Comparison of ENCODE assay signal across 20 cellular contexts in the genomic region with DNA sequence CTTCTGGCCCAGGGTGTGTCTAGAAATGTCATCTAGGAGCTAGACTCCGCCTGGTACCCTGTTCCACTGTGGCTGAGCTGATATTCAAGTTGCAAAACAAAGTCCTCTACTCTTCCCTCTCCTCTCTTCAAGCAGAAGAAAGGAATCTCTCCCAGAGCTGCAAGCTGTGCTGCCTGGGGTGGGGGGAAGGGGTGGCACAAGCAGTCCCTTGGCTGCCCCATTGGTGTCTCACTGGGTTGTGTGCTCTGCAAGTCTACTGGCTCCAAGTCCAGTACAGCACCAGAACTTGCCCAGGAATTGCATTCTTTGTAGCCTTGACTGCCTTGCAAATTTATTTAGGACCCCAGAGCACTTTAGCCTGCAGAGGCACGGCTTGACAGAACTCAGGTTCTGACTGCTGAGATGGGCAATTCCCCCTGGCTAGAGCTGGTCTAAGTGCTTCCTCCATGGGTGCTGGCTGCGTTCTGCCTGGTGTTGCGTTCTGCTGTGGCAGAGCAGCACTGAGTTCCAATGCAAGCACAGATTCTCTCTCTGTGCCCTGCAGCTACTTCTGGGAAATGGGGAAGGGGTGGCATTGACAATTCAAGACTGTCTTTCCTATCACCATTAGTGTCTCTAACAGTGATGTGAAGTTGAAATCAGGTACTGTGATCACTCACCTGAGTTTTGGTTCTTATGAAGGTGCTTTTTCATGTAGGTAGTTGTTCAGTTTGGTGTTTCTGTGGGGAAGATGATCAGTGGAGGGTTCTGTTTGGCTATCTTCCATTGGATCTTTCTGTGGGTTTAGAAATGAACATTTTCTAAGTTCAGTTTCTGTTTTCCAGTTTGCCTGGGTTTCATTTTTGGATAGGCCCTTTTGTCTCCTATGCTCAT. TPM values are rescaled to one million over a fixed set of nuclear protein-coding genes. Genes with fewer than 3 reads are reported as not detected.
DNase-seq lines count a peak whose midpoint lies in the region; ATAC-seq and TF ChIP-seq lines count a peak whose summit lies in the region.
"Had no signal": no experiment of that assay in that cellular context is flagged by ENCODE, and none has a peak within 500 bp of the region (broad histone marks: within the 10 kb centered on the region; RNA-seq: fewer than 3 reads in every experiment).

No MANE protein-coding gene starts in this region.

- H3K4me1 ChIP-seq in hepatocyte (ENCODE audit: insufficient read depth): no peaks in the 10 kb centered on the region

- POLR2A ChIA-PET in activated CD4-positive, alpha-beta T cell treated with anti-CD3 and anti-CD28 coated beads for 36 hours (lab: Charles Lee): no interaction called here
- POLR2A ChIA-PET in activated naive CD8-positive, alpha-beta T cell treated with anti-CD3 and anti-CD28 coated beads, Interleukin-2, amount 10 ng/mL, durations not matched to agents 7 days and 5 days (lab: Charles Lee): interaction anchor here (0.8 kb wide), 1 partner anchor 11 kb away, joined by 3 read pairs; no protein-coding TSS in a partner anchor

- H3K9me3 Mint-ChIP-seq in activated CD4-positive, alpha-beta T cell treated with anti-CD3 and anti-CD28 coated beads for 36 hours (ENCODE audit: low read depth): no peaks in the 10 kb centered on the region
- no peaks in the 10 kb centered on the region for H3K9me3 Mint-ChIP-seq in activated naive CD8-positive, alpha-beta T cell treated with anti-CD3 and anti-CD28 coated beads, Interleukin-2, amount 10 ng/mL, durations not matched to agents 7 days and 5 days
- no peaks in the 10 kb centered on the region for H3K9me3 Mint-ChIP-seq in stimulated activated effector memory CD8-positive, alpha-beta T cell treated with anti-CD3 and anti-CD28 coated beads, Interleukin-12 subunit alpha, Interleukin-12 subunit beta, amount 100 ng/mL, for 72 hours

- peaks cover 3% of the 10 kb centered on the region for H4K20me1 ChIP-seq in hepatocyte (ENCODE audit: insufficient read depth, poor library complexity, severe bottlenecking)

- no peak overlapping the region for H3K4me2 ChIP-seq in hepatocyte

- peaks cover 45% of the 10 kb centered on the region for H3K36me3 Mint-ChIP-seq in activated CD4-positive, alpha-beta T cell treated with anti-CD3 and anti-CD28 coated beads for 36 hours (ENCODE audit: low read depth)
- H3K36me3 Mint-ChIP-seq in activated naive CD8-positive, alpha-beta T cell treated with anti-CD3 and anti-CD28 coated beads, Interleukin-2, amount 10 ng/mL, durations not matched to agents 7 days and 5 days: peaks cover 45% of the 10 kb centered on the region
- peaks cover 47% of the 10 kb centered on the region for H3K36me3 Mint-ChIP-seq in stimulated activated effector memory CD8-positive, alpha-beta T cell treated with anti-CD3 and anti-CD28 coated beads, Interleukin-12 subunit alpha, Interleukin-12 subunit beta, amount 100 ng/mL, for 72 hours

- H3K79me2 ChIP-seq in hepatocyte: peaks cover 24% of the 10 kb centered on the region

- H3K4me1 Mint-ChIP-seq in activated CD4-positive, alpha-beta T cell treated with anti-CD3 and anti-CD28 coated beads for 36 hours: peaks cover 58% of the 10 kb centered on the region
- peaks cover 38% of the 10 kb centered on the region for H3K4me1 Mint-ChIP-seq in activated naive CD8-positive, alpha-beta T cell treated with anti-CD3 and anti-CD28 coated beads, Interleukin-2, amount 10 ng/mL, durations not matched to agents 7 days and 5 days
- H3K4me1 Mint-ChIP-seq in stimulated activated effector memory CD8-positive, alpha-beta T cell treated with anti-CD3 and anti-CD28 coated beads, Interleukin-12 subunit alpha, Interleukin-12 subunit beta, amount 100 ng/mL, for 72 hours: peaks cover 65% of the 10 kb centered on the region

- DNase-seq in activated CD4-positive, alpha-beta T cell treated with anti-CD3 and anti-CD28 coated beads for 36 hours: no peak
- DNase-seq in activated CD4-positive, alpha-beta T cell treated with anti-CD3 and anti-CD28 coated beads, Interleukin-2, amount 50 U/mL, for 4 hours: no peak
- DNase-seq in OCI-M1 (lab: John Stamatoyannopoulos, UW) (peak; percentile 31), hepatocyte (ENCODE audit: low spot score) (no peak), cerebellar cortex (ENCODE audit: low spot score) (no peak)
- DNase-seq in activated naive CD8-positive, alpha-beta T cell treated with anti-CD3 and anti-CD28 coated beads, Interleukin-2, amount 10 ng/mL, durations not matched to agents 7 days and 5 days: no peak
- DNase-seq in stimulated activated effector memory CD8-positive, alpha-beta T cell treated with anti-CD3 and anti-CD28 coated beads, Interleukin-12 subunit alpha, Interleukin-12 subunit beta, amount 100 ng/mL, for 72 hours (ENCODE audit: low spot score in 2 of 2): no peak
- DNase-seq: 8988T; activated naive CD4-positive, alpha-beta T cell; Calu3; H7; heart left ventricle; MM.1S; NCI-H2171 treated with DMSO at 0.1 percent for 48 hours; occipital lobe; SHP77 treated with DMSO at 0.1 percent for 48 hours had no signal

- peak; percentile 53 for ATAC-seq in activated CD4-positive, alpha-beta T cell treated with anti-CD3 and anti-CD28 coated beads for 36 hours
- ATAC-seq in activated naive CD8-positive, alpha-beta T cell treated with anti-CD3 and anti-CD28 coated beads, Interleukin-2, amount 10 ng/mL, durations not matched to agents 7 days and 5 days (ENCODE audit: low read depth): no peak
- ATAC-seq in stimulated activated effector memory CD8-positive, alpha-beta T cell treated with anti-CD3 and anti-CD28 coated beads, Interleukin-12 subunit alpha, Interleukin-12 subunit beta, amount 100 ng/mL, for 72 hours: peak; percentile 5
- no peak for ATAC-seq in GM18907 (IDR thresholded peaks at IDR 0.05; ENCODE audit: unreplicated experiment)

- peak overlapping the region; percentile 64 for H3K27ac Mint-ChIP-seq in activated CD4-positive, alpha-beta T cell treated with anti-CD3 and anti-CD28 coated beads for 36 hours
- H3K27ac Mint-ChIP-seq in activated naive CD8-positive, alpha-beta T cell treated with anti-CD3 and anti-CD28 coated beads, Interleukin-2, amount 10 ng/mL, durations not matched to agents 7 days and 5 days: peak overlapping the region; percentile 74
- peak overlapping the region; percentile 45 for H3K27ac Mint-ChIP-seq in stimulated activated effector memory CD8-positive, alpha-beta T cell treated with anti-CD3 and anti-CD28 coated beads, Interleukin-12 subunit alpha, Interleukin-12 subunit beta, amount 100 ng/mL, for 72 hours
- H3K27ac Mint-ChIP-seq: B cell had no signal

- H3K9me2 ChIP-seq in hepatocyte (replicated peaks; ENCODE audit: insufficient read depth): no peaks in the 10 kb centered on the region

- H3K4me3 Mint-ChIP-seq in activated CD4-positive, alpha-beta T cell treated with anti-CD3 and anti-CD28 coated beads for 36 hours: no peak overlapping the region
- peak overlapping the region; percentile 29 for H3K4me3 Mint-ChIP-seq in activated naive CD8-positive, alpha-beta T cell treated with anti-CD3 and anti-CD28 coated beads, Interleukin-2, amount 10 ng/mL, durations not matched to agents 7 days and 5 days
- no peak overlapping the region for H3K4me3 Mint-ChIP-seq in stimulated activated effector memory CD8-positive, alpha-beta T cell treated with anti-CD3 and anti-CD28 coated beads, Interleukin-12 subunit alpha, Interleukin-12 subunit beta, amount 100 ng/mL, for 72 hours
- H3K4me3 Mint-ChIP-seq: B cell had no signal

- H2AFZ ChIP-seq in hepatocyte: no peak overlapping the region

- H3K27me3 Mint-ChIP-seq in activated CD4-positive, alpha-beta T cell treated with anti-CD3 and anti-CD28 coated beads for 36 hours: no peaks in the 10 kb centered on the region
- H3K27me3 Mint-ChIP-seq in activated naive CD8-positive, alpha-beta T cell treated with anti-CD3 and anti-CD28 coated beads, Interleukin-2, amount 10 ng/mL, durations not matched to agents 7 days and 5 days: no peaks in the 10 kb centered on the region
- H3K27me3 Mint-ChIP-seq: B cell had no signal

- TF ChIP-seq CTCF in hepatocyte (IDR thresholded peaks at IDR 0.05; ENCODE audit: poor library complexity): no peak

- CTCF ChIA-PET in activated CD4-positive, alpha-beta T cell treated with anti-CD3 and anti-CD28 coated beads for 36 hours (lab: Charles Lee): interaction anchor here (0.8 to 1.4 kb wide), 5 partner anchors 10 to 87 kb away, joined by 3 to 5 read pairs (median 4); a partner anchor contains a TSS

- no peak overlapping the region for H3K4me3 ChIP-seq in hepatocyte
- H3K4me3 ChIP-seq: heart left ventricle, lung, right atrium auricular region had no signal

- no peaks in the 10 kb centered on the region for H3K9me3 ChIP-seq in hepatocyte (ENCODE audit: low read depth)
- H3K9me3 ChIP-seq: heart left ventricle, right atrium auricular region had no signal

- 94% methylated on average over 4 of the region's 4 CpGs for WGBS in hepatocyte (ENCODE audit: low lambda C conversion rate, missing lambda C conversion rate)

- H3K27me3 ChIP-seq in hepatocyte: no peaks in the 10 kb centered on the region
- H3K27me3 ChIP-seq: heart left ventricle, right atrium auricular region had no signal

- H3K27ac ChIP-seq in hepatocyte: no peak overlapping the region
- H3K27ac ChIP-seq: heart left ventricle, right atrium auricular region had no signal

- H3K36me3 ChIP-seq in hepatocyte (replicated peaks; ENCODE audit: insufficient read depth, low read depth): no peaks in the 10 kb centered on the region

- intact Hi-C loops in activated CD4-positive, alpha-beta T cell treated with anti-CD3 and anti-CD28 coated beads for 36 hours (cut with DNase I, micrococcal nuclease): loop anchor here in 1 of 2 experiments (2.0 kb wide), 1 partner anchor 36 kb away; no protein-coding TSS in a partner anchor

RNA-seq across cellular contexts. Expression of a gene that starts 39.5 kb away (rescaled TPM):
- total RNA-seq in activated CD4-positive, alpha-beta T cell treated with anti-CD3 and anti-CD28 coated beads for 36 hours: 10 to 100 TPM; 53.7 to 56.0 TPM
- 10 to 100 TPM; 54.0 to 55.0 TPM for total RNA-seq in activated naive CD8-positive, alpha-beta T cell treated with anti-CD3 and anti-CD28 coated beads, Interleukin-2, amount 10 ng/mL, durations not matched to agents 7 days and 5 days
- 30.7 TPM in 2 replicates for total RNA-seq in hepatocyte
- 11.7 and 15.7 TPM in 2 replicates for polyA plus RNA-seq in hepatocyte

Comparison
In these comparisons a context has a peak if more than half of its experiments do, and no peak if none do; other contexts are left out.
1. ATAC-seq: peak in activated CD4-positive, alpha-beta T cell treated with anti-CD3 and anti-CD28 coated beads for 36 hours (single experiment) and stimulated activated effector memory CD8-positive, alpha-beta T cell treated with anti-CD3 and anti-CD28 coated beads, Interleukin-12 subunit alpha, Interleukin-12 subunit beta, amount 100 ng/mL, for 72 hours (single experiment); none in activated naive CD8-positive, alpha-beta T cell treated with anti-CD3 and anti-CD28 coated beads, Interleukin-2, amount 10 ng/mL, durations not matched to agents 7 days and 5 days (single experiment) and GM18907 (single experiment).
2. Peak in every context shown above with its lines, with median percentiles within 50 percentile points of each other: H3K27ac Mint-ChIP-seq.